In genomic region chr5:120697147-120697546, GRCh38 we compare ENCODE assay signal across 3 cellular contexts.
TF ChIP-seq lines count a peak whose summit lies in the region.

No MANE protein-coding gene starts in this region.

TF ChIP-seq in GM23338, 12 proteins besides CTCF, POLR2A, EP300 and RAD21:
- TF ChIP-seq POLR2AphosphoS5 (IDR thresholded peaks at IDR 0.05; ENCODE audit: low read depth) (0 out of 2 replicates have a peak, but pooled peaks have one; percentile 9), NANOG (IDR thresholded peaks at IDR 0.05; ENCODE audit: borderline replicate concordance) (no peak)

TF ChIP-seq in IMR-90, 13 proteins besides CTCF, POLR2A, EP300 and RAD21:
- TF ChIP-seq ELK1 (IDR thresholded peaks at IDR 0.05; ENCODE audit: borderline replicate concordance, low read depth, low read length), result no peak
- no peak for TF ChIP-seq SMC3 (IDR thresholded peaks at IDR 0.05; ENCODE audit: low read depth, low read length)
TF ChIP-seq in IMR-90: peak in this region for 0.

TF ChIP-seq in neural cell, 6 proteins besides CTCF, POLR2A, EP300 and RAD21:
- TF ChIP-seq, protein P1, sequence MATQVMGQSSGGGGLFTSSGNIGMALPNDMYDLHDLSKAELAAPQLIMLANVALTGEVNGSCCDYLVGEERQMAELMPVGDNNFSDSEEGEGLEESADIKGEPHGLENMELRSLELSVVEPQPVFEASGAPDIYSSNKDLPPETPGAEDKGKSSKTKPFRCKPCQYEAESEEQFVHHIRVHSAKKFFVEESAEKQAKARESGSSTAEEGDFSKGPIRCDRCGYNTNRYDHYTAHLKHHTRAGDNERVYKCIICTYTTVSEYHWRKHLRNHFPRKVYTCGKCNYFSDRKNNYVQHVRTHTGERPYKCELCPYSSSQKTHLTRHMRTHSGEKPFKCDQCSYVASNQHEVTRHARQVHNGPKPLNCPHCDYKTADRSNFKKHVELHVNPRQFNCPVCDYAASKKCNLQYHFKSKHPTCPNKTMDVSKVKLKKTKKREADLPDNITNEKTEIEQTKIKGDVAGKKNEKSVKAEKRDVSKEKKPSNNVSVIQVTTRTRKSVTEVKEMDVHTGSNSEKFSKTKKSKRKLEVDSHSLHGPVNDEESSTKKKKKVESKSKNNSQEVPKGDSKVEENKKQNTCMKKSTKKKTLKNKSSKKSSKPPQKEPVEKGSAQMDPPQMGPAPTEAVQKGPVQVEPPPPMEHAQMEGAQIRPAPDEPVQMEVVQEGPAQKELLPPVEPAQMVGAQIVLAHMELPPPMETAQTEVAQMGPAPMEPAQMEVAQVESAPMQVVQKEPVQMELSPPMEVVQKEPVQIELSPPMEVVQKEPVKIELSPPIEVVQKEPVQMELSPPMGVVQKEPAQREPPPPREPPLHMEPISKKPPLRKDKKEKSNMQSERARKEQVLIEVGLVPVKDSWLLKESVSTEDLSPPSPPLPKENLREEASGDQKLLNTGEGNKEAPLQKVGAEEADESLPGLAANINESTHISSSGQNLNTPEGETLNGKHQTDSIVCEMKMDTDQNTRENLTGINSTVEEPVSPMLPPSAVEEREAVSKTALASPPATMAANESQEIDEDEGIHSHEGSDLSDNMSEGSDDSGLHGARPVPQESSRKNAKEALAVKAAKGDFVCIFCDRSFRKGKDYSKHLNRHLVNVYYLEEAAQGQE (IDR thresholded peaks at IDR 0.05; ENCODE audit: borderline replicate concordance), result no peak
- TF ChIP-seq TAF1 (IDR thresholded peaks at IDR 0.05; ENCODE audit: low read depth) (no peak), EZH2 (IDR thresholded peaks at IDR 0.05; ENCODE audit: borderline replicate concordance, insufficient read depth, low read length, poor library complexity, severe bottlenecking) (no peak), POLR2AphosphoS5 (IDR thresholded peaks at IDR 0.05) (peak; percentile 69)
